ENCODE assay signal across 17 cellular contexts in the genomic region with DNA sequence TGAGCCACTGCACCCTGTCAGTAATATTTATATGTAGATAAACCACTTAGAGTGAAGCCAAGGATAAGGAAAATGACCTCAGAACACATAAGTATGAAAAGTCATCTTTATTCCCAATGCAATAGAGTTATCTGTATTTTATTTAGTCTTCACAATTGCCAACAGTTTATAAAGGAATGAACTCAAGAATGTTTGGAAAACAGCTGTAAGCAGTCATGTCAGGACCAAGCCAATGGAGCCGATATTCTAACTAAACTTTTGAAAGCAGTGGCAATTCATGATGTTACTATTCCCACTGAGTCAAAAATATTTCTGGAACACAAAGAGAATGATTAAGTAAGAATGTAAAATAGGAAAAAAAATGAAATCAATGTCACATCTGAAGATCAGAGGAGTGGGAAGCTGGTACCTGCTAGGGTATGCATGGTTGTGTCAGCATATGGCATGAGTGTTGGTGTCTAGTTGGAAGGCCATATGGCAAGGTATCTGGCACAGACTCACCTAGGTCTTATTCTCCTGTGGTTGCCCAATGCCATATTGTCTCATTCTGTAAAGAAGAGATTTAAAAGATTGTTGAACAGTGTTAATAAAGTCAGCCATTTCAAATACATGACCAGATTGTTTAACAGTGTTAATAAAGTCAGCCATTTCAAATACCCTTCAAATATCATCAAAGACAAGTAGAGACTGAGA.
DNase-seq lines count a peak whose midpoint lies in the region; ATAC-seq and TF ChIP-seq lines count a peak whose summit lies in the region.
"Had no signal": no experiment of that assay in that cellular context is flagged by ENCODE, and none has a peak within 500 bp of the region (broad histone marks: within the 10 kb centered on the region; RNA-seq: fewer than 3 reads in every experiment).

No MANE protein-coding gene starts in this region.

- dilution Hi-C loops in IMR-90 (cut with HindIII; ENCODE audit: low sequenced_read_pairs, unreplicated experiment) = no loop called here
- dilution Hi-C loops in mammary epithelial cell (cut with HindIII; ENCODE audit: low sequenced_read_pairs) = no loop called here

- H3K27me3 ChIP-seq in IMR-90 (ENCODE audit: control insufficient read depth, insufficient read depth, low read length) (no peaks in the 10 kb centered on the region), mammary epithelial cell (ENCODE audit: insufficient read depth, low read length) (no peaks in the 10 kb centered on the region)

- no peaks in the 10 kb centered on the region for H3K36me3 ChIP-seq in IMR-90 (ENCODE audit: control insufficient read depth, insufficient read depth, low read length)
- H3K36me3 ChIP-seq in mammary epithelial cell (ENCODE audit: insufficient read depth, low read length) = peaks cover 1% of the 10 kb centered on the region

- H3K27ac Mint-ChIP-seq in glutamatergic neuron (ENCODE audit: unreplicated experiment) = no peak overlapping the region
- H3K27ac Mint-ChIP-seq: B cell, CD14-positive monocyte, GM23338, T-cell had no signal

- H3K36me3 Mint-ChIP-seq in glutamatergic neuron (ENCODE audit: unreplicated experiment) = no peaks in the 10 kb centered on the region
- H3K36me3 Mint-ChIP-seq: CD14-positive monocyte had no signal

- no peaks in the 10 kb centered on the region for H3K79me1 ChIP-seq in IMR-90 (ENCODE audit: low read depth in 1 of 2, low read length in 2 of 2)

- no peaks in the 10 kb centered on the region for H3K4me1 Mint-ChIP-seq in glutamatergic neuron (ENCODE audit: low read depth, unreplicated experiment)
- H3K4me1 Mint-ChIP-seq: B cell, CD14-positive monocyte, T-cell had no signal

- H4K20me1 ChIP-seq in IMR-90 (ENCODE audit: insufficient read depth, low read length) (no peaks in the 10 kb centered on the region), mammary epithelial cell (ENCODE audit: insufficient read depth, low read length) (no peaks in the 10 kb centered on the region)

- TF ChIP-seq POLR2A in IMR-90 (IDR thresholded peaks at IDR 0.05; ENCODE audit: low read depth, low read length) = no peak

- no peak overlapping the region; the same call in 2 of the 3 replicates for H2BK15ac ChIP-seq in IMR-90 (ENCODE audit: low read depth, low read length)

- no peaks in the 10 kb centered on the region for H3K27me3 Mint-ChIP-seq in glutamatergic neuron (ENCODE audit: unreplicated experiment)
- H3K27me3 Mint-ChIP-seq: B cell, T-cell had no signal

- no CpG with 5 or more reads among the region's 1 CpG for WGBS in IMR-90 (ENCODE audit: extremely low coverage in 2 of 2, insufficient read length in 1 of 2), 2 experiments
- 100% methylated on average over 1 of the region's 1 CpG for WGBS in mammary epithelial cell (ENCODE audit: low coverage, missing lambda C conversion rate)

- no peak overlapping the region for H3K14ac ChIP-seq in IMR-90 (replicated peaks; ENCODE audit: low read depth, low read length)

- H2AK9ac ChIP-seq in IMR-90 (replicated peaks; ENCODE audit: low read depth, low read length, poor library complexity) = no peak overlapping the region

- no peak overlapping the region for H3K9ac ChIP-seq in IMR-90 (ENCODE audit: low read depth, low read length)
- peak overlapping the region; percentile 72 for H3K9ac ChIP-seq in mammary epithelial cell (ENCODE audit: insufficient read depth, low read length)
- H3K9ac ChIP-seq: KMS-11 had no signal

- no peak overlapping the region for H2AFZ ChIP-seq in IMR-90 (replicated peaks; ENCODE audit: low read length, poor library complexity)
- no peak overlapping the region for H2AFZ ChIP-seq in mammary epithelial cell (ENCODE audit: low read depth, low read length)
- H2AFZ ChIP-seq: GM23338 had no signal

- peaks cover 8% of the 10 kb centered on the region for H3K79me2 ChIP-seq in mammary epithelial cell (ENCODE audit: insufficient read depth, low read length)

- BruUV-seq in IMR-90 (replicated peaks; lab: Mats Ljungman, UMichigan) (no TSS peak), mammary epithelial cell (replicated peaks; lab: Mats Ljungman, UMichigan) (no TSS peak)

- no peaks in the 10 kb centered on the region for H3K9me3 Mint-ChIP-seq in glutamatergic neuron (ENCODE audit: unreplicated experiment)
- H3K9me3 Mint-ChIP-seq: GM23338 had no signal

- intact Hi-C loops in IMR-90 (cut with micrococcal nuclease) (no loop called here), mammary epithelial cell (cut with micrococcal nuclease) (loop anchor here (5.0 kb wide), 3 partner anchors 100 to 640 kb away; partner anchors contain the start of gene AIG1), left colon (cut with DNase I, micrococcal nuclease) (no loop called here)

- H3K4me3 Mint-ChIP-seq in glutamatergic neuron (ENCODE audit: unreplicated experiment) = no peak overlapping the region
- H3K4me3 Mint-ChIP-seq: B cell, CD14-positive monocyte, GM23338, T-cell had no signal

- H3K18ac ChIP-seq in IMR-90 (ENCODE audit: low read depth, low read length) = no peak overlapping the region

- H3K4me3 ChIP-seq in AG10803 (ENCODE audit: low read length) = no peak overlapping the region
- no peak overlapping the region for H3K4me3 ChIP-seq in IMR-90 (ENCODE audit: insufficient read depth, low read depth, low read length)
- H3K4me3 ChIP-seq in mammary epithelial cell (replicated peaks in 1 of 3; ENCODE audit: insufficient read depth in 1 of 3, low read depth in 2 of 3, low read length in 3 of 3) = no peak overlapping the region
- H3K4me3 ChIP-seq in fibroblast of the aortic adventitia (ENCODE audit: low read depth, low read length) = no peak overlapping the region
- H3K4me3 ChIP-seq: GM23338 had no signal

- no peak overlapping the region for H2BK120ac ChIP-seq in IMR-90 (ENCODE audit: low read depth, low read length)

- H3K56ac ChIP-seq in IMR-90 (ENCODE audit: extremely low read depth, insufficient read depth, low read length) = no peak overlapping the region

- no peak overlapping the region for H3K4ac ChIP-seq in IMR-90 (ENCODE audit: low read depth, low read length)

- no peak overlapping the region for H4K5ac ChIP-seq in IMR-90 (ENCODE audit: low read depth, low read length)

- no peak overlapping the region for H3K23ac ChIP-seq in IMR-90 (ENCODE audit: low read depth, low read length)

- no peak for TF ChIP-seq RAD21 in IMR-90 (IDR thresholded peaks at IDR 0.05; ENCODE audit: low read length)

- no peak for TF ChIP-seq CTCF in AG10803 (conservative IDR thresholded peaks at IDR 0.05; ENCODE audit: low read length)
- TF ChIP-seq CTCF in IMR-90 (conservative IDR thresholded peaks at IDR 0.05; ENCODE audit: low read depth, low read length) = no peak
- TF ChIP-seq CTCF in mammary epithelial cell (conservative IDR thresholded peaks at IDR 0.05 in 1 of 2, IDR thresholded peaks at IDR 0.05 in 1 of 2; ENCODE audit: extremely low read depth in 1 of 2, insufficient read depth in 1 of 2, low read depth in 1 of 2, low read length in 2 of 2) = no peak
- no peak for TF ChIP-seq CTCF in fibroblast of the aortic adventitia (IDR thresholded peaks at IDR 0.05; ENCODE audit: insufficient read depth, low read length)
- TF ChIP-seq CTCF in glutamatergic neuron (IDR thresholded peaks at IDR 0.05; ENCODE audit: partially characterized antibody, unreplicated experiment) = no peak

- in situ Hi-C loops in IMR-90 (cut with MboI; ENCODE audit: low sequenced_read_pairs) = no loop called here
- in situ Hi-C loops in mammary epithelial cell (cut with MboI; ENCODE audit: low sequenced_read_pairs in 2 of 2) = no loop called here

- H3K4me2 ChIP-seq in IMR-90 (ENCODE audit: low read depth, low read length) (no peak overlapping the region), mammary epithelial cell (ENCODE audit: insufficient read depth, low read depth, low read length) (no peak overlapping the region)
- H3K4me2 ChIP-seq: GM23338, KMS-11 had no signal

- peaks cover 4% of the 10 kb centered on the region; the same call in 1 of the 2 replicates for H3K4me1 ChIP-seq in IMR-90 (ENCODE audit: control insufficient read depth, insufficient read depth, low read length)
- H3K4me1 ChIP-seq in mammary epithelial cell (ENCODE audit: insufficient read depth, low read length) = peaks cover 70% of the 10 kb centered on the region

- no peaks in the 10 kb centered on the region for H3K9me1 ChIP-seq in IMR-90 (ENCODE audit: insufficient read depth, low read length)

- no peak overlapping the region for H2BK20ac ChIP-seq in IMR-90 (ENCODE audit: low read depth, low read length)

- H2AK5ac ChIP-seq in IMR-90 (ENCODE audit: low read depth, low read length) = no peak overlapping the region

- ATAC-seq in IMR-90 (ENCODE audit: low read depth) (peak; percentile 37), left colon (no peak)
- ATAC-seq: GM23338, T-cell had no signal

- H4K91ac ChIP-seq in IMR-90 (ENCODE audit: insufficient read depth, low read depth, low read length) = no peak overlapping the region

- DNase-seq in AG10803 (ENCODE audit: low read depth) (peak; percentile 65), IMR-90 (no peak), mammary epithelial cell (no peak), fibroblast of the aortic adventitia (ENCODE audit: low read depth) (peak; percentile 66), NCI-H1436 (lab: John Stamatoyannopoulos, UW) (no peak), left colon (no peak), RPMI8226 (no peak), glutamatergic neuron (no peak)
- DNase-seq: NCI-H1105, NCI-H2029 treated with DMSO at 0.1 percent for 48 hours, NCI-H446, NCI-H526, T-cell had no signal

- CTCF ChIA-PET in IMR-90 (lab: Yijun Ruan, JAX) = interaction anchor here (1.7 kb wide), 1 partner anchor 8 kb away, joined by 3 read pairs; no protein-coding TSS in a partner anchor
- CTCF ChIA-PET in mammary epithelial cell (lab: Charles Lee; ENCODE audit: low non-redundant PET) = no interaction called here

- POLR2A ChIA-PET in IMR-90 (lab: Charles Lee; ENCODE audit: unreplicated experiment) = no interaction called here

- no peak overlapping the region for H2BK5ac ChIP-seq in IMR-90 (ENCODE audit: low read depth, low read length, poor library complexity, severe bottlenecking)

- H3K9me3 ChIP-seq in IMR-90 (ENCODE audit: control insufficient read depth, insufficient read depth, low read length) (no peaks in the 10 kb centered on the region), mammary epithelial cell (replicated peaks; ENCODE audit: insufficient read depth, low read length) (no peaks in the 10 kb centered on the region)

- no peak overlapping the region for H4K8ac ChIP-seq in IMR-90 (ENCODE audit: low read depth in 2 of 2, low read length in 2 of 2)

- H3K27ac ChIP-seq in IMR-90 (ENCODE audit: insufficient read depth, low read length) = peak overlapping the region; percentile 32; the same call in 1 of the 2 replicates
- peak overlapping the region; percentile 98 for H3K27ac ChIP-seq in mammary epithelial cell (ENCODE audit: insufficient read depth, low read depth, low read length)
- H3K27ac ChIP-seq: KMS-11 had no signal

TF ChIP-seq in IMR-90, 13 proteins besides CTCF, POLR2A, EP300 and RAD21 (continues in another document):
- TF ChIP-seq FOS (IDR thresholded peaks at IDR 0.05; ENCODE audit: low read depth, low read length) (no peak), RCOR1 (IDR thresholded peaks at IDR 0.05; ENCODE audit: insufficient replicate concordance, low read length) (no peak), MXI1 (IDR thresholded peaks at IDR 0.05; ENCODE audit: borderline replicate concordance, low read depth, low read length) (no peak), RFX5 (IDR thresholded peaks at IDR 0.05; ENCODE audit: low read depth, low read length) (no peak)

Comparison
In these comparisons a context has a peak if more than half of its experiments do, and no peak if none do; other contexts are left out.
1. DNase-seq: peak in AG10803 (single experiment) and fibroblast of the aortic adventitia (single experiment); none in IMR-90 (single experiment), mammary epithelial cell (single experiment), NCI-H1436 (single experiment), left colon (0 of 2), RPMI8226 (single experiment) and glutamatergic neuron (single experiment).